Comparison of ENCODE assay signal across 8 cellular contexts in the genomic region with DNA sequence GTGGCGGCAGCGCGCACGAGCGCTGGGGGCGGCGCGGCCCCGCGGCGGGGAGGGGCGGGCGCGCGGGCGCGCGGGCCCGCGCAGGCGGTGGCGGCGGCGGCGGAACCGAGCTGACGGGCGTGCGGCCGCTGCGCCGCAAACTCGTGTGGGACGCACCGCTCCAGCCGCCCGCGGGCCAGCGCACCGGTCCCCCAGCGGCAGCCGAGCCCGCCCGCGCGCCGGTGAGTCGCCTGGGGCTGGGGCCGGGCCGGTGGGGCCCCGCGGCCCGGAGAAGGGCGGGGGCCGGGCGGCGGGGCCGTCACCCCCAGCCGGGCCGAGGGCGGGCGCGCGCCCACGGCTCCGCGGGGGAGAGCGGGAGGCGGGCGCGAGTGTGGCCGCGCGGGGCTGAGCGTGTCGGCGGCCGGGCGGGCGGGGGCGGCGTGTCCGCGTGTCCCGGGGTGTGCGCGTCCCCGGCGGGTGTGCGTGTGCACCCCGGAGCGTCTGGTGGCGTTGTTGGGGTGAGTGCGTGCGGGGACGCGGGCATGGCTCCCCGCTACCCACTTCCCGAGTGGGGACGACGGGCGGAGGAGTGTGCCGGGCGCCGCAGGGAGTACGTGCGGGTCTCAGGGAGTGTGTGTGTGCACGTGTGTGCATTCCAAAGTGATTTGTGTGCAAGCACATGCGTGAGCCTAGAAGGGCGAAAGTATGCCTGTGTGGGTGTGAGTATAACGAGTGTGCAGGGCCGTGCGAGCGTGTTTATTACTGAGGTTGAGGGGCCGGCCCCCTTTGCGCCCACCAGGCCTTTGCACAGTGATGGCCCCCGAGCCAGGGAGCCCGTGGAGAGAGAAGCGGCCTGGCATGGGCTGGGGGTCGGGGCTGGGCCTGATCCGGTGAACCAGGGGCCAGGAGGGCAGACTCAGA. TPM values are rescaled to one million over a fixed set of nuclear protein-coding genes. Genes with fewer than 3 reads are reported as not detected.
DNase-seq lines count a peak whose midpoint lies in the region; ATAC-seq and TF ChIP-seq lines count a peak whose summit lies in the region.

A gene (plus strand): TSS at position 85 of the 900 bp plus-strand sequence. CDS start 44,016 bp downstream, outside the sequence.

- peaks cover 70% of the 10 kb centered on the region for H3K4me1 Mint-ChIP-seq in activated T-cell treated with anti-CD3 and anti-CD28 coated beads, Interleukin-2, amount 50 U/mL, for 24 hours (ENCODE audit: low read depth)
- peaks cover 61 to 71% of the 10 kb centered on the region in 2 donors for H3K4me1 Mint-ChIP-seq in natural killer cell treated with Interleukin-12 subunit alpha and Interleukin-12 subunit beta and Interleukin-15 and Interleukin-18, amount 100 ng/mL, for 72 hours (ENCODE audit: low read depth in 2 of 2)

- peaks cover 4% of the 10 kb centered on the region for H3K36me3 Mint-ChIP-seq in activated T-cell treated with anti-CD3 and anti-CD28 coated beads, Interleukin-2, amount 50 U/mL, for 24 hours (ENCODE audit: low read depth)
- H3K36me3 Mint-ChIP-seq in natural killer cell treated with Interleukin-12 subunit alpha and Interleukin-12 subunit beta and Interleukin-15 and Interleukin-18, amount 100 ng/mL, for 72 hours: no peaks in the 10 kb centered on the region

- ATAC-seq in natural killer cell treated with Interleukin-12 subunit alpha and Interleukin-12 subunit beta and Interleukin-15 and Interleukin-18, amount 100 ng/mL, for 72 hours: peak; percentile 53 to 65
- ATAC-seq in HG03095 (IDR thresholded peaks at IDR 0.05; ENCODE audit: unreplicated experiment): no peak

- H3K4me1 ChIP-seq in vagina: peaks cover 66% of the 10 kb centered on the region

- TF ChIP-seq CTCF in fibroblast of mammary gland (conservative IDR thresholded peaks at IDR 0.05; ENCODE audit: control insufficient read depth, insufficient read depth, low read depth, low read length) (no peak), vagina (IDR thresholded peaks at IDR 0.05) (no peak)

- H3K4me3 ChIP-seq in fibroblast of mammary gland (ENCODE audit: control insufficient read depth, low read depth, low read length) (peak within 1 kb of the TSS; percentile 83), vagina (peak within 1 kb of the TSS; percentile 76 to 89)

- no peaks in the 10 kb centered on the region for H3K27me3 ChIP-seq in vagina

- H3K27me3 Mint-ChIP-seq in activated T-cell treated with anti-CD3 and anti-CD28 coated beads, Interleukin-2, amount 50 U/mL, for 24 hours: peaks cover 61% of the 10 kb centered on the region
- no peaks in the 10 kb centered on the region for H3K27me3 Mint-ChIP-seq in natural killer cell treated with Interleukin-12 subunit alpha and Interleukin-12 subunit beta and Interleukin-15 and Interleukin-18, amount 100 ng/mL, for 72 hours

- DNase-seq in GM03348 (ENCODE audit: low spot score): peak; percentile 88
- peak; percentile 34 for DNase-seq in KBM-7
- peak; percentile 58 for DNase-seq in activated T-cell treated with anti-CD3 and anti-CD28 coated beads, Interleukin-2, amount 50 U/mL, for 24 hours
- peak; percentile 76 for DNase-seq in fibroblast of mammary gland (ENCODE audit: low read depth)
- DNase-seq in natural killer cell treated with Interleukin-12 subunit alpha and Interleukin-12 subunit beta and Interleukin-15 and Interleukin-18, amount 100 ng/mL, for 72 hours (ENCODE audit: low spot score): peak; percentile 62
- DNase-seq in vagina (ENCODE audit: extremely low spot score in 2 of 2): no peak
- no peak for DNase-seq in NCI-H1694 (lab: John Stamatoyannopoulos, UW)

- intact Hi-C loops in vagina (cut with DNase I): no loop called here

- no peaks in the 10 kb centered on the region for H3K36me3 ChIP-seq in vagina

- peak within 1 kb of the TSS; percentile 91 for H3K27ac Mint-ChIP-seq in activated T-cell treated with anti-CD3 and anti-CD28 coated beads, Interleukin-2, amount 50 U/mL, for 24 hours
- H3K27ac Mint-ChIP-seq in natural killer cell treated with Interleukin-12 subunit alpha and Interleukin-12 subunit beta and Interleukin-15 and Interleukin-18, amount 100 ng/mL, for 72 hours: peak within 1 kb of the TSS; percentile 71 to 89

- in situ Hi-C loops in KBM-7 (cut with MboI; ENCODE audit: low pct_unique_long_range_greater_than_20kb, low sequenced_read_pairs): no loop called here

- peak within 1 kb of the TSS; percentile 88 for H3K4me3 Mint-ChIP-seq in activated T-cell treated with anti-CD3 and anti-CD28 coated beads, Interleukin-2, amount 50 U/mL, for 24 hours
- H3K4me3 Mint-ChIP-seq in natural killer cell treated with Interleukin-12 subunit alpha and Interleukin-12 subunit beta and Interleukin-15 and Interleukin-18, amount 100 ng/mL, for 72 hours: peak within 1 kb of the TSS; percentile 93

- H3K9me3 ChIP-seq in vagina: no peaks in the 10 kb centered on the region

- H3K9me3 Mint-ChIP-seq in activated T-cell treated with anti-CD3 and anti-CD28 coated beads, Interleukin-2, amount 50 U/mL, for 24 hours: no peaks in the 10 kb centered on the region
- no peaks in the 10 kb centered on the region for H3K9me3 Mint-ChIP-seq in natural killer cell treated with Interleukin-12 subunit alpha and Interleukin-12 subunit beta and Interleukin-15 and Interleukin-18, amount 100 ng/mL, for 72 hours

- TF ChIP-seq POLR2A in vagina (IDR thresholded peaks at IDR 0.05): no peak

- H3K27ac ChIP-seq in vagina: peak within 1 kb of the TSS; percentile 95

RNA-seq across cellular contexts. Expression of the gene that starts here (rescaled TPM):
- total RNA-seq in natural killer cell treated with Interleukin-12 subunit alpha and Interleukin-12 subunit beta and Interleukin-15 and Interleukin-18, amount 100 ng/mL, for 72 hours: 10 to 100 TPM; 11.4 to 38.7 TPM
- total RNA-seq in vagina: 44.4 TPM

Comparison
In these comparisons a context has a peak if more than half of its experiments do, and no peak if none do; other contexts are left out.
1. DNase-seq: peak in GM03348 (single experiment), KBM-7 (single experiment), activated T-cell treated with anti-CD3 and anti-CD28 coated beads, Interleukin-2, amount 50 U/mL, for 24 hours (single experiment), fibroblast of mammary gland (single experiment) and natural killer cell treated with Interleukin-12 subunit alpha and Interleukin-12 subunit beta and Interleukin-15 and Interleukin-18, amount 100 ng/mL, for 72 hours (single experiment); none in vagina (0 of 2) and NCI-H1694 (single experiment).